Comparison of ENCODE assay signal across 26 cellular contexts in the genomic region with DNA sequence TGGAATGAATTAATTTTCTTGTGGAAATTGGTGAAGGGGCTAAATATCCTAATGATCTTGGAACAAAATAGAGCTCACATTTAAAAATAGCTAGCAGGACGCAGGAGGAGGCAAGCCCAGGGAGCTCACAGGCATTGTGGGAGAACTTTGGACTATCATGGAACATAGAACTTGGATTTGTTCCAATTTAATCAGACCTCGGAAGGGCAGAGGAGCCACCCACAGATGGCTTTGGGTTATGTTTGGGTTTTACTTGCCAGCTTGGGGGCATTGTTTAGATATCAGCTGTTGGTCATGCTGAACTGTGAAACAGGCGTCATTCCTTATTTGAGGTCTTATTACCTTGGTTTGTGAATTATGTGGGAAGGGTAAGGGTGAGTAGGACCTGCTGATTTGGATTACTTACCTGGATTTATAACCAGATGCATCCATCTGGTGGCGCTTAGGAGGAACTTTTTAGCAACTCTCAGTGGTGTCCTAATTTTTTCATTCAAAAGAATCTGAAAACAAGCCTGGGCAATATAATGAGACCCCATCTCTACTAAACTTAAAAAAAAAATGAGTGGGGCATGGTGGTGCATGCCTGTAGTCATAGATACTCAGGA. TPM values are rescaled to one million over a fixed set of nuclear protein-coding genes. Genes with fewer than 3 reads are reported as not detected.
DNase-seq lines count a peak whose midpoint lies in the region; ATAC-seq and TF ChIP-seq lines count a peak whose summit lies in the region.
"Had no signal": no experiment of that assay in that cellular context is flagged by ENCODE, and none has a peak within 500 bp of the region (broad histone marks: within the 10 kb centered on the region; RNA-seq: fewer than 3 reads in every experiment).

No MANE protein-coding gene starts in this region.

- no peak for DNase-seq in right cardiac atrium
- no peak for DNase-seq in Right ventricle myocardium inferior (ENCODE audit: missing footprints)
- DNase-seq in right lobe of liver: peak in 2 of 3 donors; percentile 31 to 73
- no peak for DNase-seq in posterior cingulate gyrus
- DNase-seq: ACHN; activated B cell treated with CpG ODN at 0.5 μM for 24 hours; activated CD4-positive, alpha-beta T cell treated with anti-CD3 and anti-CD28 coated beads, Interleukin-2, amount 50 U/mL, for 48 hours; activated CD8-positive, alpha-beta memory T cell treated with anti-CD3 and anti-CD28 coated beads, Interleukin-2, amount 50 U/mL, for 48 hours; Calu3; cerebellar nuclear complex; effector CD8-positive, alpha-beta T cell; gastrocnemius medialis; Kasumi-1; NCI-H1092 treated with DMSO at 0.1 percent for 48 hours; NCI-H2029; T-helper 9 cell; trophoblast cell had no signal

- H3K27ac ChIP-seq in right cardiac atrium (ENCODE audit: low read length) (no peak overlapping the region), VCaP (peak overlapping the region; percentile 73; the same call in 1 of the 2 replicates), right lobe of liver (peak overlapping the region; percentile 41 to 68 (median 59))
- H3K27ac ChIP-seq: BLaER1, esophagus muscularis mucosa, gastrocnemius medialis, right atrium auricular region, RWPE1 had no signal

- H3K4me1 ChIP-seq in right cardiac atrium (ENCODE audit: control insufficient read depth, insufficient read depth, low read length) (no peaks in the 10 kb centered on the region), right lobe of liver (peaks cover 0 to 32% (median 13%) of the 10 kb centered on the region in 4 donors)
- H3K4me1 ChIP-seq: BLaER1, esophagus muscularis mucosa, gastrocnemius medialis, right atrium auricular region had no signal

- intact Hi-C loops in right cardiac atrium (cut with DNase I): no loop called here
- intact Hi-C loops in Right ventricle myocardium inferior (cut with DNase I): no loop called here
- intact Hi-C loops in right lobe of liver (cut with DNase I): no loop called here
- intact Hi-C loops in posterior cingulate gyrus (cut with DNase I): no loop called here

- H3K27me3 ChIP-seq in right cardiac atrium (ENCODE audit: control insufficient read depth, insufficient read depth): no peaks in the 10 kb centered on the region
- H3K27me3 ChIP-seq in right lobe of liver: no peaks in the 10 kb centered on the region
- H3K27me3 ChIP-seq: BLaER1, gastrocnemius medialis, right atrium auricular region had no signal

- no peak overlapping the region for H3K4me3 ChIP-seq in right cardiac atrium (ENCODE audit: low read length)
- H3K4me3 ChIP-seq in right lobe of liver: no peak overlapping the region
- H3K4me3 ChIP-seq: BLaER1, esophagus muscularis mucosa, gastrocnemius medialis, lung, right atrium auricular region had no signal

- H3K9me3 ChIP-seq in right cardiac atrium (ENCODE audit: control insufficient read depth, low read length) (no peaks in the 10 kb centered on the region), right lobe of liver (no peaks in the 10 kb centered on the region)
- H3K9me3 ChIP-seq: BLaER1, esophagus muscularis mucosa, gastrocnemius medialis, right atrium auricular region had no signal

- H3K36me3 ChIP-seq in right lobe of liver: no peaks in the 10 kb centered on the region
- H3K36me3 ChIP-seq: BLaER1, esophagus muscularis mucosa, gastrocnemius medialis, right atrium auricular region had no signal

- WGBS in right cardiac atrium: 34% methylated on average over 4 of the region's 4 CpGs
- WGBS in right lobe of liver (ENCODE audit: insufficient coverage, low coverage, low lambda C conversion rate, missing lambda C conversion rate): 23% methylated on average over 4 of the region's 4 CpGs

- no peak; the same call in 1 of the 2 replicates for TF ChIP-seq CTCF in VCaP (conservative IDR thresholded peaks at IDR 0.05)
- TF ChIP-seq CTCF in right lobe of liver (IDR thresholded peaks at IDR 0.05): peak; percentile 30 to 44 (median 36)

- no peak for TF ChIP-seq POLR2A in right lobe of liver (IDR thresholded peaks at IDR 0.05)

- ATAC-seq in right cardiac atrium (peak; percentile 34 to 59), Right ventricle myocardium inferior (no peak), right lobe of liver (peak; percentile 91 to 96 (median 94)), HG02884 (IDR thresholded peaks at IDR 0.05; ENCODE audit: unreplicated experiment) (no peak), HG03460 (IDR thresholded peaks at IDR 0.05; ENCODE audit: unreplicated experiment) (no peak), GM21381 (IDR thresholded peaks at IDR 0.05; ENCODE audit: unreplicated experiment) (no peak)
- ATAC-seq: gastrocnemius medialis had no signal

RNA-seq across cellular contexts. Expression of gene PTGR1, which starts 14.1 kb away (rescaled TPM):
- total RNA-seq in right cardiac atrium (10 to 100 TPM; 30.9 to 52.0 (median 41.2) TPM), Right ventricle myocardium inferior (44.9 TPM), right lobe of liver (1,000 to 10,000 TPM in 1 of 6 experiments, 100 to 1,000 TPM in 5; 477 to 1,242 (median 773) TPM)
- 22.4 TPM for polyA plus RNA-seq in right cardiac atrium

RNA-seq across cellular contexts. Expression of gene DNAJC25, which starts 17.6 kb away (rescaled TPM):
- total RNA-seq in right cardiac atrium (1 to 10 TPM; 4.4 to 7.2 (median 5.8) TPM), Right ventricle myocardium inferior (5.4 TPM), right lobe of liver (10 to 100 TPM; 12.2 to 32.8 (median 18.2) TPM)
- polyA plus RNA-seq in right cardiac atrium: 5.0 TPM

RNA-seq across cellular contexts. Expression of gene GNG10, which starts 47.9 kb away (rescaled TPM):
- total RNA-seq in right cardiac atrium (10 to 100 TPM; 24.7 to 31.9 (median 29.4) TPM), Right ventricle myocardium inferior (28.8 TPM), right lobe of liver (10 to 100 TPM in 3 of 6 experiments, 1 to 10 TPM in 3; 8.1 to 23.8 (median 14.0) TPM)
- 41.9 TPM for polyA plus RNA-seq in right cardiac atrium

Comparison
In these comparisons a context has a peak if more than half of its experiments do, and no peak if none do; other contexts are left out.
1. ATAC-seq: peak in right cardiac atrium (2 of 2) and right lobe of liver (4 of 4); none in Right ventricle myocardium inferior (single experiment), HG02884 (single experiment), HG03460 (single experiment) and GM21381 (single experiment).
2. DNase-seq: peak in right lobe of liver (2 of 3); none in right cardiac atrium (0 of 3), Right ventricle myocardium inferior (single experiment) and posterior cingulate gyrus (0 of 10).
3. RNA of gene PTGR1, which starts 14.1 kb away (total RNA-seq): 477 to 1,242 TPM in right lobe of liver; 30.9 to 52.0 TPM in right cardiac atrium and 44.9 TPM in Right ventricle myocardium inferior (single experiment); every median in the first group is over 4 times any median in the second.